ENCODE assay signal across 10 cellular contexts in genomic region chr11:122690801-122691649, GRCh38. TPM values are rescaled to one million over a fixed set of nuclear protein-coding genes. Genes with fewer than 3 reads are reported as not detected.
DNase-seq lines count a peak whose midpoint lies in the region; ATAC-seq and TF ChIP-seq lines count a peak whose summit lies in the region.
"Had no signal": no experiment of that assay in that cellular context is flagged by ENCODE, and none has a peak within 500 bp of the region (broad histone marks: within the 10 kb centered on the region; RNA-seq: fewer than 3 reads in every experiment).

No MANE protein-coding gene starts in this region.

- H3K27me3 ChIP-seq in lung (ENCODE audit: control insufficient read depth, insufficient read depth) (no peaks in the 10 kb centered on the region), tibial nerve (no peaks in the 10 kb centered on the region)

- no peaks in the 10 kb centered on the region for H3K27me3 Mint-ChIP-seq in activated CD4-positive, alpha-beta T cell treated with anti-CD3 and anti-CD28 coated beads for 36 hours

- H3K27ac ChIP-seq in lung (ENCODE audit: low read depth in 1 of 2, low read length in 1 of 2) = peak overlapping the region; percentile 22 to 34
- peak overlapping the region in 3 of 4 donors; percentile 56 to 80 (median 62) for H3K27ac ChIP-seq in tibial nerve

- no peak for TF ChIP-seq POLR2A in tibial nerve (IDR thresholded peaks at IDR 0.05)

- peak; percentile 35 for DNase-seq in activated CD4-positive, alpha-beta T cell treated with anti-CD3 and anti-CD28 coated beads for 36 hours
- DNase-seq in activated CD4-positive, alpha-beta T cell treated with anti-CD3 and anti-CD28 coated beads, Interleukin-2, amount 50 U/mL, for 48 hours = no peak
- peak; percentile 41 for DNase-seq in astrocyte of the hippocampus (ENCODE audit: low read depth, low spot score)
- DNase-seq in lung (ENCODE audit: low spot score) = no peak
- DNase-seq in tibial nerve (ENCODE audit: low spot score in 2 of 2) = peak in 1 of 2 donors; percentile 24
- no peak for DNase-seq in putamen (ENCODE audit: low spot score)
- no peak for DNase-seq in foreskin melanocyte
- no peak for DNase-seq in NCI-H2029 (lab: John Stamatoyannopoulos, UW)
- DNase-seq: amniotic stem cell, Caco-2 had no signal

- 46 to 57% methylated on average over 14 of the region's 14 CpGs for WGBS in lung, 2 donors
- 45 to 60% methylated on average over 14 of the region's 14 CpGs for WGBS in tibial nerve, 2 donors

- H3K4me1 ChIP-seq in lung (ENCODE audit: control insufficient read depth in 2 of 2, insufficient read depth in 2 of 2, low read length in 2 of 2) (peaks cover 0 to 2% of the 10 kb centered on the region in 2 donors), tibial nerve (peaks cover 0 to 22% (median 10%) of the 10 kb centered on the region in 4 donors)

- intact Hi-C loops in activated CD4-positive, alpha-beta T cell treated with anti-CD3 and anti-CD28 coated beads for 36 hours (cut with DNase I, micrococcal nuclease) = no loop called here

- peak; percentile 16 for ATAC-seq in activated CD4-positive, alpha-beta T cell treated with anti-CD3 and anti-CD28 coated beads for 36 hours
- no peak for ATAC-seq in lung (ENCODE audit: insufficient read depth, low FRiP score)

- POLR2A ChIA-PET in activated CD4-positive, alpha-beta T cell treated with anti-CD3 and anti-CD28 coated beads for 36 hours (lab: Charles Lee) = interaction anchor here (0.8 to 1.0 kb wide), 2 partner anchors 23 to 371 kb away, joined by 3 to 5 read pairs; partner anchors contain the start of gene HSPA8

- H3K9me3 Mint-ChIP-seq in activated CD4-positive, alpha-beta T cell treated with anti-CD3 and anti-CD28 coated beads for 36 hours (ENCODE audit: low read depth) = no peaks in the 10 kb centered on the region

- no peak for TF ChIP-seq EP300 in tibial nerve (IDR thresholded peaks at IDR 0.05)

- H3K4me1 Mint-ChIP-seq in activated CD4-positive, alpha-beta T cell treated with anti-CD3 and anti-CD28 coated beads for 36 hours = peaks cover 79% of the 10 kb centered on the region

- peak overlapping the region; percentile 46 for H3K4me3 Mint-ChIP-seq in activated CD4-positive, alpha-beta T cell treated with anti-CD3 and anti-CD28 coated beads for 36 hours

- H3K4me3 ChIP-seq in lung = no peak overlapping the region
- peak overlapping the region in 2 of 4 donors; percentile 27 for H3K4me3 ChIP-seq in tibial nerve

- TF ChIP-seq CTCF in lung (IDR thresholded peaks at IDR 0.05; ENCODE audit: control extremely low read depth, extremely low read depth) (no peak), tibial nerve (IDR thresholded peaks at IDR 0.05) (no peak)

- peak overlapping the region; percentile 80 for H3K27ac Mint-ChIP-seq in activated CD4-positive, alpha-beta T cell treated with anti-CD3 and anti-CD28 coated beads for 36 hours

- H3K36me3 Mint-ChIP-seq in activated CD4-positive, alpha-beta T cell treated with anti-CD3 and anti-CD28 coated beads for 36 hours (ENCODE audit: low read depth) = peaks cover 8% of the 10 kb centered on the region

- H3K9me3 ChIP-seq in lung (ENCODE audit: control insufficient read depth in 2 of 2, insufficient read depth in 1 of 2, low read length in 1 of 2) = no peaks in the 10 kb centered on the region
- H3K9me3 ChIP-seq in tibial nerve = no peaks in the 10 kb centered on the region
- H3K9me3 ChIP-seq: Caco-2 had no signal

- no peaks in the 10 kb centered on the region for H3K36me3 ChIP-seq in lung (ENCODE audit: control insufficient read depth in 2 of 2, insufficient read depth in 2 of 2, low read length in 2 of 2)
- H3K36me3 ChIP-seq in tibial nerve = no peaks in the 10 kb centered on the region

- CTCF ChIA-PET in activated CD4-positive, alpha-beta T cell treated with anti-CD3 and anti-CD28 coated beads for 36 hours (lab: Charles Lee) = interaction anchor here (0.6 to 2.1 kb wide), 17 partner anchors 13 to 371 kb away, joined by 3 to 7 read pairs (median 3); partner anchors contain the start of gene HSPA8

RNA-seq across cellular contexts. Expression of gene UBASH3B, which starts 35.5 kb away (rescaled TPM):
- total RNA-seq in activated CD4-positive, alpha-beta T cell treated with anti-CD3 and anti-CD28 coated beads for 36 hours = 10 to 100 TPM; 16.2 to 20.1 TPM
- total RNA-seq in lung = 10 to 100 TPM in 1 of 2 donors, 1 to 10 TPM in 1; 9.6 to 51.2 TPM
- 10 to 100 TPM in 1 of 2 donors, 1 to 10 TPM in 1; 5.8 to 15.1 TPM for polyA plus RNA-seq in lung
- 1 to 10 TPM in 3 of 4 donors, under 1 TPM in 1; 0.66 to 5.1 (median 1.8) TPM for total RNA-seq in tibial nerve

Comparison
In these comparisons a context has a peak if more than half of its experiments do, and no peak if none do; other contexts are left out.
1. DNase-seq: peak in activated CD4-positive, alpha-beta T cell treated with anti-CD3 and anti-CD28 coated beads for 36 hours (single experiment) and astrocyte of the hippocampus (single experiment); none in activated CD4-positive, alpha-beta T cell treated with anti-CD3 and anti-CD28 coated beads, Interleukin-2, amount 50 U/mL, for 48 hours (0 of 2), lung (single experiment), putamen (single experiment), foreskin melanocyte (single experiment) and NCI-H2029 (single experiment).